6 cellular contexts compared by ENCODE assay signal in the genomic region with DNA sequence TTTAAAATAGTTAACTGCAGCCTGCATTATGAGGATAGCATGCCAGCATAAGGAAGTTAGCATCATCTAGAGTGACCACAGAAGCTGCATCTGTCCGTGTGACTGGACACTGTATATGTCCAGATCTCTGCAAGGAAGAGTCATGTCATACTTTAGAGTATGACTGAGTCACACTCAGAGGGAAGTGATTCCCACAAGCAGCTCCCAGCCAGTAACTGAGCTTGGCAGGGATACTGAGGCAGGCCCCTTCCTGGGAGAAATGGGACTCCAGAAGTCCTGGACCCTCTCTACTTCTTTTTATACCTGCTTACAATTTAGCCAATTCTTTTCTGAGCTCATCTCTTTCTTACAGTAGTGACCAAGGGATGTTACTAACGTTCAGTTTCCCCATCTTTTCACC.
A peak's percentile ranks its signal among the peaks of the same experiment; 100 is the strongest.
DNase-seq lines count a peak whose midpoint lies in the region; TF ChIP-seq lines count a peak whose summit lies in the region.
"Not testable (repeated sequence)": the region's sequence is repeated elsewhere in the genome, so short reads cannot be mapped to it uniquely, and the experiment has no call there.

No MANE protein-coding gene starts in this region.

- not testable (repeated sequence) for H2AFZ ChIP-seq in mesenchymal stem cell (ENCODE audit: low read depth, low read length)

- peak; percentile 33 for DNase-seq in AG10803 (ENCODE audit: low read depth)
- peak; percentile 30 for DNase-seq in GM04503 (ENCODE audit: low read depth)
- DNase-seq in HS-5 (ENCODE audit: low read depth), result peak; percentile 2
- peak; percentile 0 for DNase-seq in adipocyte (ENCODE audit: low read depth)
- DNase-seq in fibroblast of mammary gland (ENCODE audit: low read depth), result peak; percentile 45
- peak; percentile 17 for DNase-seq in mesenchymal stem cell

- H3K9me3 ChIP-seq in adipocyte (ENCODE audit: control insufficient read depth, low read length); mesenchymal stem cell (ENCODE audit: control insufficient read depth, low read length): not testable (repeated sequence)

- not testable (repeated sequence) for H2BK5ac ChIP-seq in mesenchymal stem cell (ENCODE audit: low read depth, low read length, poor library complexity, severe bottlenecking)

- H3K23ac ChIP-seq in mesenchymal stem cell (ENCODE audit: low read length in 2 of 2), result not testable (repeated sequence)

- not testable (repeated sequence) for H3K4ac ChIP-seq in mesenchymal stem cell (ENCODE audit: low read depth in 1 of 2, low read length in 2 of 2)

- WGBS in mesenchymal stem cell, result no CpG with 5 or more reads among the region's 2 CpGs

- H3K36me3 ChIP-seq in adipocyte (ENCODE audit: control insufficient read depth, insufficient read depth, low read length, severe bottlenecking); mesenchymal stem cell (ENCODE audit: control insufficient read depth in 1 of 2, insufficient read depth in 2 of 2, low read depth in 1 of 2, low read length in 2 of 2): not testable (repeated sequence)

- H3K4me3 ChIP-seq in AG10803 (ENCODE audit: low read length); adipocyte (ENCODE audit: low read length); fibroblast of mammary gland (ENCODE audit: control insufficient read depth, low read depth, low read length); mesenchymal stem cell (ENCODE audit: insufficient read depth in 1 of 2, low read depth in 1 of 2, low read length in 2 of 2): not testable (repeated sequence)

- H4K91ac ChIP-seq in mesenchymal stem cell (ENCODE audit: low read length), result not testable (repeated sequence)

- H3K27me3 ChIP-seq in adipocyte (replicated peaks; ENCODE audit: control insufficient read depth, insufficient read depth, low read length); mesenchymal stem cell (ENCODE audit: control insufficient read depth in 1 of 2, insufficient read depth in 1 of 2, low read length in 2 of 2): not testable (repeated sequence)

- H3K4me1 ChIP-seq in adipocyte (ENCODE audit: control insufficient read depth, insufficient read depth, low read length); mesenchymal stem cell (ENCODE audit: control insufficient read depth, insufficient read depth, low read depth, low read length): not testable (repeated sequence)

- H3K4me2 ChIP-seq in mesenchymal stem cell (ENCODE audit: low read length, poor library complexity, severe bottlenecking), result not testable (repeated sequence)

- not testable (repeated sequence) for H2AK5ac ChIP-seq in mesenchymal stem cell (ENCODE audit: low read length, severe bottlenecking)

- TF ChIP-seq CTCF in AG10803 (conservative IDR thresholded peaks at IDR 0.05; ENCODE audit: low read length); fibroblast of mammary gland (conservative IDR thresholded peaks at IDR 0.05; ENCODE audit: control insufficient read depth, insufficient read depth, low read depth, low read length): not testable (repeated sequence)

- H3K18ac ChIP-seq in mesenchymal stem cell (ENCODE audit: low read depth in 1 of 2, low read length in 2 of 2), result not testable (repeated sequence)

- H3K14ac ChIP-seq in mesenchymal stem cell (ENCODE audit: low read length in 2 of 2), result not testable (repeated sequence)

- H2BK12ac ChIP-seq in mesenchymal stem cell (ENCODE audit: low read length in 2 of 2), result not testable (repeated sequence)

- not testable (repeated sequence) for H2BK15ac ChIP-seq in mesenchymal stem cell (ENCODE audit: low read depth, poor library complexity, severe bottlenecking)

- H3K27ac ChIP-seq in mesenchymal stem cell (ENCODE audit: low read length, poor library complexity, severe bottlenecking), result not testable (repeated sequence)

- not testable (repeated sequence) for H3K79me1 ChIP-seq in mesenchymal stem cell (replicated peaks; ENCODE audit: low read length, poor library complexity, severe bottlenecking)

- not testable (repeated sequence) for H2BK120ac ChIP-seq in mesenchymal stem cell (ENCODE audit: low read depth, low read length)

- H3K9ac ChIP-seq in adipocyte (ENCODE audit: low read length); mesenchymal stem cell (ENCODE audit: low read length): not testable (repeated sequence)

- not testable (repeated sequence) for H4K8ac ChIP-seq in mesenchymal stem cell (ENCODE audit: low read length)
